ENCODE assay signal across 1 cellular context in the genomic region with DNA sequence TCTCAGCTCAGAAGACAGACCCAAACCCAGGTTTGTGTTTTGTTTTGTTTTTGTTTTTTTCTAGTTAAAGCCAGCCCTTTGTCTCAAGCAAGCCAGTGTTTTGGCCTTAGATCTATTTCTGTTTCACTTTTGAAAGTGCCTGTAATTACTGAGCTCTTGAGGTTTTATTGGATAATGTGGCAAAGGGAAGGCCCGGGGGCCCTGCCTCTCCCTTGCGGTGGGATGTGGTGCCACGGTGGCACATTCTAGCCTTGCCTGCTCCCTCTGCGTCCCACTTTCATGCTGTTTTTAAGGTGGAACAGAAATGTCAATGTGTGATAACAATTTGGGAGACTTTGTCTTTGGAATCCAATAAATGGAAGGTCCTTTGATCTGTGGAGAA.
TF ChIP-seq lines count a peak whose summit lies in the region.

No MANE protein-coding gene starts in this region.

TF ChIP-seq in HepG2, 621 proteins besides CTCF, POLR2A, EP300 and RAD21:
- 0 out of 2 replicates have a peak, but pooled peaks have one; percentile 5 for TF ChIP-seq HNRNPL (IDR thresholded peaks at IDR 0.05; ENCODE audit: low read depth, low read length)
- TF ChIP-seq ZNF800 (CRISPR knock-in tag; IDR thresholded peaks at IDR 0.05): 0 out of 2 replicates have a peak, but pooled peaks have one; percentile 27
- no peak for TF ChIP-seq EHMT2 (IDR thresholded peaks at IDR 0.05; ENCODE audit: borderline replicate concordance, low read depth, low read length)
- no peak for TF ChIP-seq AGO2 (optimal IDR thresholded peaks at IDR 0.05; ENCODE audit: low read depth, low read length)
- no peak for TF ChIP-seq SMARCE1 (IDR thresholded peaks at IDR 0.05; ENCODE audit: borderline replicate concordance)
- TF ChIP-seq TBX2 (CRISPR knock-in tag; IDR thresholded peaks at IDR 0.05; ENCODE audit: borderline replicate concordance): no peak
TF ChIP-seq in HepG2: peak in this region for 2.
